Comparison of ENCODE assay signal across 1 cellular context in genomic region chr2:144004742-144005141, GRCh38.
TF ChIP-seq lines count a peak whose summit lies in the region.

No MANE protein-coding gene starts in this region.

TF ChIP-seq in K562, 482 proteins besides CTCF, POLR2A, EP300 and RAD21 (continued from another document):
- no peak for TF ChIP-seq ARID3A (IDR thresholded peaks at IDR 0.05; ENCODE audit: borderline replicate concordance, low read depth, low read length)
- TF ChIP-seq THRB (CRISPR knock-in tag; conservative IDR thresholded peaks at IDR 0.05), result no peak
- no peak for TF ChIP-seq ZMIZ1 (IDR thresholded peaks at IDR 0.05; ENCODE audit: low read depth in 2 of 2, low read length in 2 of 2)
- TF ChIP-seq CBX8 (IDR thresholded peaks at IDR 0.05; ENCODE audit: borderline replicate concordance, extremely low read depth, low read depth, low read length, poor library complexity, severe bottlenecking), result no peak
- no peak for TF ChIP-seq TAF9B (IDR thresholded peaks at IDR 0.05; ENCODE audit: partially characterized antibody)
- TF ChIP-seq RFX5 (IDR thresholded peaks at IDR 0.05; ENCODE audit: low read depth, low read length), result no peak
- no peak; the same call in 1 of the 2 replicates for TF ChIP-seq SMARCE1 (IDR thresholded peaks at IDR 0.05)
- no peak for TF ChIP-seq CEBPG (CRISPR knock-in tag; IDR thresholded peaks at IDR 0.05)
- no peak for TF ChIP-seq CEBPG (tag; conservative IDR thresholded peaks at IDR 0.05 in 1 of 2, IDR thresholded peaks at IDR 0.05 in 1 of 2)
- no peak for TF ChIP-seq ZNF449 (CRISPR knock-in tag; IDR thresholded peaks at IDR 0.05)
- no peak for TF ChIP-seq ELF2 (CRISPR knock-in tag; IDR thresholded peaks at IDR 0.05)
- TF ChIP-seq TEAD4 (IDR thresholded peaks at IDR 0.05; ENCODE audit: low read length), result peak; percentile 59
- no peak for TF ChIP-seq TEAD4 (CRISPR knock-in tag; IDR thresholded peaks at IDR 0.05; ENCODE audit: borderline replicate concordance)
- no peak for TF ChIP-seq ZNF165 (CRISPR knock-in tag; IDR thresholded peaks at IDR 0.05; ENCODE audit: borderline replicate concordance)
- TF ChIP-seq BMI1 (IDR thresholded peaks at IDR 0.05; ENCODE audit: low read length), result no peak
- TF ChIP-seq FOSL1 (tag; conservative IDR thresholded peaks at IDR 0.05), result no peak
- no peak for TF ChIP-seq GATAD2A (IDR thresholded peaks at IDR 0.05)
- no peak for TF ChIP-seq NR2F6 (CRISPR knock-in tag; IDR thresholded peaks at IDR 0.05)
- no peak for TF ChIP-seq TFAM (CRISPR knock-in tag; conservative IDR thresholded peaks at IDR 0.05)
- TF ChIP-seq ZNF174 (CRISPR knock-in tag; IDR thresholded peaks at IDR 0.05), result no peak
- 0 out of 2 replicates have a peak, but pooled peaks have one; percentile 66 for TF ChIP-seq TCF7 (IDR thresholded peaks at IDR 0.05; ENCODE audit: borderline replicate concordance)
- TF ChIP-seq ARID2 (IDR thresholded peaks at IDR 0.05), result no peak
- no peak for TF ChIP-seq HNRNPLL (IDR thresholded peaks at IDR 0.05; ENCODE audit: low read depth, low read length, poor library complexity, severe bottlenecking)
- no peak for TF ChIP-seq KDM5B (IDR thresholded peaks at IDR 0.05; ENCODE audit: insufficient replicate concordance, low read depth, low read length)
- TF ChIP-seq FOXJ2 (tag; IDR thresholded peaks at IDR 0.05), result no peak
- TF ChIP-seq CHD7 (IDR thresholded peaks at IDR 0.05; ENCODE audit: low read depth, low read length), result no peak
- no peak for TF ChIP-seq ZNF398 (CRISPR knock-in tag; IDR thresholded peaks at IDR 0.05)
- TF ChIP-seq MXD1 (CRISPR knock-in tag; IDR thresholded peaks at IDR 0.05; ENCODE audit: borderline replicate concordance, poor library complexity, severe bottlenecking), result no peak
- TF ChIP-seq SREBF1 (IDR thresholded peaks at IDR 0.05; ENCODE audit: borderline replicate concordance, low read depth, low read length), result no peak
- TF ChIP-seq LEF1 (IDR thresholded peaks at IDR 0.05), result peak; percentile 81
- TF ChIP-seq DMBX1 (CRISPR knock-in tag; IDR thresholded peaks at IDR 0.05; ENCODE audit: borderline replicate concordance), result no peak
- no peak for TF ChIP-seq SAFB (IDR thresholded peaks at IDR 0.05; ENCODE audit: borderline replicate concordance, low read depth, low read length)
- TF ChIP-seq EHMT2 (IDR thresholded peaks at IDR 0.05), result no peak
- peak; percentile 33; the same call in 1 of the 2 replicates for TF ChIP-seq TCF3 (CRISPR knock-in tag; IDR thresholded peaks at IDR 0.05)
TF ChIP-seq in K562: peak in this region for 18.
